ENCODE assay signal across 9 cellular contexts in genomic region chr17:45234641-45235040, GRCh38. TPM values are rescaled to one million over a fixed set of nuclear protein-coding genes. Genes with fewer than 3 reads are reported as not detected.
A peak's percentile ranks its signal among the peaks of the same experiment; 100 is the strongest.
DNase-seq lines count a peak whose midpoint lies in the region; ATAC-seq, FAIRE-seq and TF ChIP-seq lines count a peak whose summit lies in the region.
"Had no signal": no experiment of that assay in that cellular context is flagged by ENCODE, and none has a peak within 500 bp of the region (broad histone marks: within the 10 kb centered on the region; RNA-seq: fewer than 3 reads in every experiment).

No MANE protein-coding gene starts in this region.

- H3K4me2 ChIP-seq in HepG2 (ENCODE audit: low read depth, low read length): no peak overlapping the region

- TF ChIP-seq CTCF in HepG2 (CRISPR knock-in tag; IDR thresholded peaks at IDR 0.05): peak; percentile 73

- no peaks in the 10 kb centered on the region for H3K9me3 ChIP-seq in HepG2 (ENCODE audit: low read length)

- peak; percentile 78 for DNase-seq in NCI-H1436 (lab: John Stamatoyannopoulos, UW)
- DNase-seq in NCI-H1436 treated with DMSO at 0.1 percent for 48 hours (lab: John Stamatoyannopoulos, UW): no peak
- peak; percentile 22 to 33 for DNase-seq in NCI-H1930 (lab: John Stamatoyannopoulos, UW)
- peak; percentile 55 for DNase-seq in activated CD8-positive, alpha-beta memory T cell treated with anti-CD3 and anti-CD28 coated beads, Interleukin-2, amount 50 U/mL, for 4 hours
- peak; percentile 69 for DNase-seq in HepG2 (ENCODE audit: low spot score)

- TF ChIP-seq POLR2A in HepG2 (IDR thresholded peaks at IDR 0.05; ENCODE audit: insufficient read depth in 1 of 2, low read depth in 2 of 2, low read length in 2 of 2): no peak

- H3K27ac ChIP-seq in HepG2 (ENCODE audit: extremely low read length, insufficient read depth, low read length): no peak overlapping the region

- no peaks in the 10 kb centered on the region for H4K20me1 ChIP-seq in HepG2 (ENCODE audit: insufficient read depth, low read length)

- 0% methylated on average over 4 of the region's 5 CpGs for WGBS in HepG2 (ENCODE audit: low lambda C conversion rate)

- intact Hi-C loops in HepG2 (cut with micrococcal nuclease; ENCODE audit: unreplicated experiment): loop anchor here (1.0 to 5.0 kb wide), 2 partner anchors 97 to 151 kb away; partner anchors contain the start of gene ACBD4

- no peaks in the 10 kb centered on the region for H3K36me3 ChIP-seq in HepG2 (replicated peaks in 1 of 2; ENCODE audit: control insufficient read depth in 1 of 2, insufficient read depth in 2 of 2, low read length in 2 of 2)

- H3K9ac ChIP-seq in HepG2 (ENCODE audit: insufficient read depth, low read depth, low read length): no peak overlapping the region

- in situ Hi-C loops in HepG2 (cut with HindIII; ENCODE audit: extremely low pct_ligation_motif_present, low pct_unique_long_range_greater_than_20kb): no loop called here

- CTCF ChIA-PET in HepG2 (lab: Yijun Ruan, JAX; ENCODE audit: low intra/inter-chr PET ratio, low total read pairs): interaction anchor here (1.3 to 4.1 kb wide), 5 partner anchors 14 to 151 kb away, joined by 5 to 63 read pairs (median 16); partner anchors contain the start of genes ACBD4 and FMNL1

- peak; percentile 89 for FAIRE-seq in HepG2 (lab: Jason Lieb, UNC)

- H3K79me2 ChIP-seq in HepG2 (ENCODE audit: insufficient read depth, low read length): no peaks in the 10 kb centered on the region

- no peak for TF ChIP-seq EP300 in HepG2 (IDR thresholded peaks at IDR 0.05; ENCODE audit: low read depth in 2 of 2, low read length in 2 of 2)
- TF ChIP-seq EP300 in HepG2 (CRISPR knock-in tag; IDR thresholded peaks at IDR 0.05; ENCODE audit: borderline replicate concordance): no peak

- no peak overlapping the region for H3K4me3 ChIP-seq in HepG2 (replicated peaks in 1 of 3; ENCODE audit: insufficient read depth in 1 of 3, low read depth in 2 of 3, low read length in 3 of 3)

- TF ChIP-seq RAD21 in HepG2 (CRISPR knock-in tag; IDR thresholded peaks at IDR 0.05): peak; percentile 45; the same call in 1 of the 2 replicates

- POLR2A ChIA-PET in HepG2 (lab: Yijun Ruan, JAX): interaction anchor here (1.2 kb wide), 1 partner anchor 9 kb away, joined by 3 read pairs; no protein-coding TSS in a partner anchor

- H3K4me1 ChIP-seq in HepG2 (ENCODE audit: insufficient read depth, low read length): peaks cover 24% of the 10 kb centered on the region

- ATAC-seq in HepG2: peak; percentile 69
- no peak for ATAC-seq in HG02973 (IDR thresholded peaks at IDR 0.05; ENCODE audit: unreplicated experiment)
- ATAC-seq in HG02885 (IDR thresholded peaks at IDR 0.05; ENCODE audit: poor library complexity, unreplicated experiment): no peak
- no peak for ATAC-seq in HG03571 (IDR thresholded peaks at IDR 0.05; ENCODE audit: unreplicated experiment)

- H2AFZ ChIP-seq in HepG2 (ENCODE audit: low read length): no peak overlapping the region

- H3K27me3 ChIP-seq in HepG2 (ENCODE audit: control insufficient read depth in 1 of 2, insufficient read depth in 2 of 2, low read length in 2 of 2): peaks cover 0 to 25% of the 10 kb centered on the region in 2 experiments; a peak in 4 of 5 replicates

- no TSS peak for BruUV-seq in HepG2 (replicated peaks; lab: Mats Ljungman, UMichigan)

TF ChIP-seq in HepG2, 621 proteins besides CTCF, POLR2A, EP300 and RAD21 (continues in another document):
- no peak for TF ChIP-seq XBP1 (CRISPR knock-in tag; IDR thresholded peaks at IDR 0.05)
- no peak for TF ChIP-seq MTA3 (CRISPR knock-in tag; IDR thresholded peaks at IDR 0.05)
- no peak for TF ChIP-seq ZNF44 (CRISPR knock-in tag; IDR thresholded peaks at IDR 0.05)
- no peak for TF ChIP-seq PTBP1 (IDR thresholded peaks at IDR 0.05; ENCODE audit: low read depth, low read length, poor library complexity, severe bottlenecking)
- TF ChIP-seq ZNF333 (CRISPR knock-in tag; IDR thresholded peaks at IDR 0.05; ENCODE audit: borderline replicate concordance): no peak
- no peak for TF ChIP-seq ZNF441 (CRISPR knock-in tag; IDR thresholded peaks at IDR 0.05; ENCODE audit: borderline replicate concordance)
- no peak for TF ChIP-seq ZNF775 (CRISPR knock-in tag; IDR thresholded peaks at IDR 0.05; ENCODE audit: borderline replicate concordance)
- TF ChIP-seq XRCC5 (optimal IDR thresholded peaks at IDR 0.05; ENCODE audit: low read length): peak; percentile 69
- TF ChIP-seq, protein P1, sequence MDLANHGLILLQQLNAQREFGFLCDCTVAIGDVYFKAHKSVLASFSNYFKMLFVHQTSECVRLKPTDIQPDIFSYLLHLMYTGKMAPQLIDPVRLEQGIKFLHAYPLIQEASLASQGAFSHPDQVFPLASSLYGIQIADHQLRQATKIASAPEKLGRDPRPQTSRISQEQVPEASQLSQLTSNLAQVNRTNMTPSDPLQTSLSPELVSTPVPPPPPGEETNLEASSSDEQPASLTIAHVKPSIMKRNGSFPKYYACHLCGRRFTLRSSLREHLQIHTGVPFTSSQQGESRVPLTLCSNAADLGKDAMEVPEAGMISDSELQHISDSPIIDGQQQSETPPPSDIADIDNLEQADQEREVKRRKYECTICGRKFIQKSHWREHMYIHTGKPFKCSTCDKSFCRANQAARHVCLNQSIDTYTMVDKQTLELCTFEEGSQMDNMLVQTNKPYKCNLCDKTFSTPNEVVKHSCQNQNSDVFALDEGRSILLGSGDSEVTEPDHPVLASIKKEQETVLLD (CRISPR knock-in tag; IDR thresholded peaks at IDR 0.05; ENCODE audit: low read depth): no peak
- no peak for TF ChIP-seq ZNF674 (CRISPR knock-in tag; IDR thresholded peaks at IDR 0.05; ENCODE audit: low read depth)
- TF ChIP-seq, protein P2, sequence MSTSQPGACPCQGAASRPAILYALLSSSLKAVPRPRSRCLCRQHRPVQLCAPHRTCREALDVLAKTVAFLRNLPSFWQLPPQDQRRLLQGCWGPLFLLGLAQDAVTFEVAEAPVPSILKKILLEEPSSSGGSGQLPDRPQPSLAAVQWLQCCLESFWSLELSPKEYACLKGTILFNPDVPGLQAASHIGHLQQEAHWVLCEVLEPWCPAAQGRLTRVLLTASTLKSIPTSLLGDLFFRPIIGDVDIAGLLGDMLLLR (CRISPR knock-in tag; IDR thresholded peaks at IDR 0.05): no peak
- TF ChIP-seq YEATS2 (CRISPR knock-in tag; IDR thresholded peaks at IDR 0.05; ENCODE audit: borderline replicate concordance): no peak
- no peak for TF ChIP-seq ZNF780A (CRISPR knock-in tag; IDR thresholded peaks at IDR 0.05)

RNA-seq across cellular contexts. Expression of gene FMNL1, which starts 13.0 kb away (rescaled TPM):
- total RNA-seq in HepG2 (2016; rRNA removed; fragmentation: Illumina TruSeq; extraction: Trizol): 0.39 and 0.53 TPM in 2 replicates
- 0.61 TPM in 1 of 2 replicates, not detected in the other for total RNA-seq in HepG2 (2016; cell fraction: cytosol; rRNA removed; fragmentation: Illumina TruSeq; extraction: Trizol; ENCODE audit: low read depth)
- total RNA-seq in HepG2 (2016; cell fraction: insoluble cytoplasmic fraction; rRNA removed; fragmentation: Illumina TruSeq; extraction: Trizol): 0.12 and 0.41 TPM in 2 replicates
- 0.48 and 0.74 TPM in 2 replicates for total RNA-seq in HepG2 (2016; cell fraction: membrane; rRNA removed; fragmentation: Illumina TruSeq; extraction: Trizol)
- 0.56 and 0.63 TPM in 2 replicates for total RNA-seq in HepG2 (2016; cell fraction: nucleus; rRNA removed; fragmentation: Illumina TruSeq; extraction: Trizol)
- 0.70 and 1.1 TPM in 2 replicates for polyA plus RNA-seq in HepG2 (2011; rRNA removed)
- polyA plus RNA-seq in HepG2 (2011; cell fraction: cytosol; rRNA removed): 0.38 and 0.48 TPM in 2 replicates
- polyA plus RNA-seq in HepG2 (2011; cell fraction: nucleus; rRNA removed): 4.9 and 6.1 TPM in 2 replicates
- polyA plus RNA-seq in HepG2 (2012): 0.78 and 1.2 TPM in 2 replicates
- 0.27 TPM in 1 of 2 replicates, not detected in the other for polyA plus RNA-seq in HepG2 (2016; cell fraction: cytosol; fragmentation: Illumina TruSeq; extraction: Trizol; ENCODE audit: low read depth)
- polyA plus RNA-seq in HepG2 (2016; cell fraction: insoluble cytoplasmic fraction; fragmentation: Illumina TruSeq; extraction: Trizol; ENCODE audit: low read depth): 0.37 and 0.69 TPM in 2 replicates
- polyA plus RNA-seq in HepG2 (2016; cell fraction: membrane; fragmentation: Illumina TruSeq; extraction: Trizol; ENCODE audit: low read depth): 0.31 and 0.37 TPM in 2 replicates
- 1.9 and 2.6 TPM in 2 replicates for polyA plus RNA-seq in HepG2 (2016; cell fraction: nucleus; fragmentation: Illumina TruSeq; extraction: Trizol; ENCODE audit: insufficient read depth, low read depth)
- 0.68 and 17.4 TPM in 2 replicates for polyA minus RNA-seq in HepG2 (2011; rRNA and poly(A)+ RNA removed; ENCODE audit: low replicate concordance)
- polyA minus RNA-seq in HepG2 (2011; cell fraction: cytosol; rRNA and poly(A)+ RNA removed): 0.69 TPM in 1 of 2 replicates, not detected in the other
- polyA minus RNA-seq in HepG2 (2011; cell fraction: nucleus; rRNA and poly(A)+ RNA removed): 0.77 and 1.4 TPM in 2 replicates

RNA-seq across cellular contexts. Expression of gene SPATA32, which starts 27.3 kb away (rescaled TPM):
- total RNA-seq in HepG2 (2016; rRNA removed; fragmentation: Illumina TruSeq; extraction: Trizol): not detected in 2 replicates
- not detected in 2 replicates for total RNA-seq in HepG2 (2016; cell fraction: cytosol; rRNA removed; fragmentation: Illumina TruSeq; extraction: Trizol; ENCODE audit: low read depth)
- not detected in 2 replicates for total RNA-seq in HepG2 (2016; cell fraction: insoluble cytoplasmic fraction; rRNA removed; fragmentation: Illumina TruSeq; extraction: Trizol)
- not detected in 2 replicates for total RNA-seq in HepG2 (2016; cell fraction: membrane; rRNA removed; fragmentation: Illumina TruSeq; extraction: Trizol)
- not detected in 2 replicates for total RNA-seq in HepG2 (2016; cell fraction: nucleus; rRNA removed; fragmentation: Illumina TruSeq; extraction: Trizol)
- not detected in 2 replicates for polyA plus RNA-seq in HepG2 (2011; rRNA removed)
- polyA plus RNA-seq in HepG2 (2011; cell fraction: cytosol; rRNA removed): not detected in 2 replicates
- polyA plus RNA-seq in HepG2 (2011; cell fraction: nucleus; rRNA removed): not detected in 2 replicates
- not detected in 2 replicates for polyA plus RNA-seq in HepG2 (2012)
- polyA plus RNA-seq in HepG2 (2016; cell fraction: cytosol; fragmentation: Illumina TruSeq; extraction: Trizol; ENCODE audit: low read depth): not detected in 2 replicates
- not detected in 2 replicates for polyA plus RNA-seq in HepG2 (2016; cell fraction: insoluble cytoplasmic fraction; fragmentation: Illumina TruSeq; extraction: Trizol; ENCODE audit: low read depth)
- polyA plus RNA-seq in HepG2 (2016; cell fraction: membrane; fragmentation: Illumina TruSeq; extraction: Trizol; ENCODE audit: low read depth): not detected in 2 replicates
- not detected in 2 replicates for polyA plus RNA-seq in HepG2 (2016; cell fraction: nucleus; fragmentation: Illumina TruSeq; extraction: Trizol; ENCODE audit: insufficient read depth, low read depth)
- polyA minus RNA-seq in HepG2 (2011; rRNA and poly(A)+ RNA removed; ENCODE audit: low replicate concordance): not detected in 2 replicates
- polyA minus RNA-seq in HepG2 (2011; cell fraction: cytosol; rRNA and poly(A)+ RNA removed): not detected in 2 replicates
- not detected in 2 replicates for polyA minus RNA-seq in HepG2 (2011; cell fraction: nucleus; rRNA and poly(A)+ RNA removed)
- total RNA-seq: skeletal muscle tissue had no signal
